ENCODE assay signal across 1 cellular context in the genomic region with DNA sequence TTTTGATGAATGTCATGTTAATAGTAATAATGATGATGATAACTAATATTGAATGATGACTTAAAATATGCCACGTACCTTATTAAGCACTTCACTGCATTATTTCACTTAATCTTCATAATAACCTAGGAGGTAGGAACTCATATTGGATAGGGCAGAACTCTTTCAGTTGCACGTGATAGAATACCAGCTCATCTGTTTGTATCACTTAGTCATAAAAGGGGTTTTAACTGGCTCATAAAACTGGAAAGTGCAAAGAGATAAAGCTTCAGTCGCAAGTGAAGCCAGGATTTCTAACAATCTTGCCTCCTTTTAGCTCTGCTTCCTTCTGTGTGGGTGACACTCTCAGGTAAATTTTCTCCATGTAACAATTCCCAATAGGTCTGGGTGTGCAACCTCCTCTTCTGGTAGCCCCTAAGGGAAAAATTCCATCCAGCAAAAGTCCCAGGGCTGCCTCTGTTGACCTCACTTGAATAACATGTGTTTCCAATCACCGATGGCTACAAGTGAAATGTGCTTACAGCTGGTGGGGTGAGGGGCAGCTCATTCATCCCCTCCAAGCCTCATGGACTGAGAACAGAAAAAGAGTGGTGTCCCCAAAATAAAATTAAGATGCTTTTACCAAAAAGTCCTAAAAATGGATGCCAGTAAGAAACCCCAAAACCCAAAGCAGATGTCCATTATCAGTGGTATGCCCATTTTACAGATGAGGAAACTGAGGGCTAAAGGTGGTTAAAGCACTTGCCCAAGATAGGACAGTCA.
TF ChIP-seq lines count a peak whose summit lies in the region.

No MANE protein-coding gene starts in this region.

TF ChIP-seq in HEK293, 187 proteins besides CTCF, POLR2A, EP300 and RAD21 (continued from another document):
- TF ChIP-seq ZNF626 (tag by site-specific recombination; IDR thresholded peaks at IDR 0.05), result no peak
- TF ChIP-seq, protein P1, sequence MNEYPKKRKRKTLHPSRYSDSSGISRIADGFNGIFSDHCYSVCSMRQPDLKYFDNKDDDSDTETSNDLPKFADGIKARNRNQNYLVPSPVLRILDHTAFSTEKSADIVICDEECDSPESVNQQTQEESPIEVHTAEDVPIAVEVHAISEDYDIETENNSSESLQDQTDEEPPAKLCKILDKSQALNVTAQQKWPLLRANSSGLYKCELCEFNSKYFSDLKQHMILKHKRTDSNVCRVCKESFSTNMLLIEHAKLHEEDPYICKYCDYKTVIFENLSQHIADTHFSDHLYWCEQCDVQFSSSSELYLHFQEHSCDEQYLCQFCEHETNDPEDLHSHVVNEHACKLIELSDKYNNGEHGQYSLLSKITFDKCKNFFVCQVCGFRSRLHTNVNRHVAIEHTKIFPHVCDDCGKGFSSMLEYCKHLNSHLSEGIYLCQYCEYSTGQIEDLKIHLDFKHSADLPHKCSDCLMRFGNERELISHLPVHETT (tag by site-specific recombination; IDR thresholded peaks at IDR 0.05), result peak; percentile 39; the same call in 1 of the 2 replicates
- no peak for TF ChIP-seq ZBTB1 (tag by site-specific recombination; IDR thresholded peaks at IDR 0.05)
- no peak for TF ChIP-seq ZNF324 (tag by site-specific recombination; IDR thresholded peaks at IDR 0.05)
- TF ChIP-seq, protein P2, sequence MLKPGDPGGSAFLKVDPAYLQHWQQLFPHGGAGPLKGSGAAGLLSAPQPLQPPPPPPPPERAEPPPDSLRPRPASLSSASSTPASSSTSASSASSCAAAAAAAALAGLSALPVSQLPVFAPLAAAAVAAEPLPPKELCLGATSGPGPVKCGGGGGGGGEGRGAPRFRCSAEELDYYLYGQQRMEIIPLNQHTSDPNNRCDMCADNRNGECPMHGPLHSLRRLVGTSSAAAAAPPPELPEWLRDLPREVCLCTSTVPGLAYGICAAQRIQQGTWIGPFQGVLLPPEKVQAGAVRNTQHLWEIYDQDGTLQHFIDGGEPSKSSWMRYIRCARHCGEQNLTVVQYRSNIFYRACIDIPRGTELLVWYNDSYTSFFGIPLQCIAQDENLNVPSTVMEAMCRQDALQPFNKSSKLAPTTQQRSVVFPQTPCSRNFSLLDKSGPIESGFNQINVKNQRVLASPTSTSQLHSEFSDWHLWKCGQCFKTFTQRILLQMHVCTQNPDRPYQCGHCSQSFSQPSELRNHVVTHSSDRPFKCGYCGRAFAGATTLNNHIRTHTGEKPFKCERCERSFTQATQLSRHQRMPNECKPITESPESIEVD (tag by site-specific recombination; IDR thresholded peaks at IDR 0.05), result peak; percentile 87
- TF ChIP-seq FEZF1 (tag by site-specific recombination; IDR thresholded peaks at IDR 0.05), result peak; percentile 36; the same call in 1 of the 2 replicates
- peak; percentile 76 for TF ChIP-seq ZNF366 (tag by site-specific recombination; conservative IDR thresholded peaks at IDR 0.05)
- TF ChIP-seq ZBTB17 (tag by site-specific recombination; IDR thresholded peaks at IDR 0.05), result no peak
- TF ChIP-seq ZEB2 (tag by site-specific recombination; IDR thresholded peaks at IDR 0.05), result peak; percentile 17; the same call in 1 of the 2 replicates
- TF ChIP-seq ZNF768 (tag by site-specific recombination; IDR thresholded peaks at IDR 0.05), result no peak
- TF ChIP-seq, protein P3, sequence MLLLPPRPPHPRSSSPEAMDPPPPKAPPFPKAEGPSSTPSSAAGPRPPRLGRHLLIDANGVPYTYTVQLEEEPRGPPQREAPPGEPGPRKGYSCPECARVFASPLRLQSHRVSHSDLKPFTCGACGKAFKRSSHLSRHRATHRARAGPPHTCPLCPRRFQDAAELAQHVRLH (tag by site-specific recombination; IDR thresholded peaks at IDR 0.05), result peak; percentile 67
- TF ChIP-seq ZNF843 (tag by site-specific recombination; IDR thresholded peaks at IDR 0.05), result peak; percentile 70; the same call in 1 of the 2 replicates
- 0 out of 2 replicates have a peak, but pooled peaks have one; percentile 30 for TF ChIP-seq MYNN (tag by site-specific recombination; IDR thresholded peaks at IDR 0.05; ENCODE audit: borderline replicate concordance)
- TF ChIP-seq, protein P4, sequence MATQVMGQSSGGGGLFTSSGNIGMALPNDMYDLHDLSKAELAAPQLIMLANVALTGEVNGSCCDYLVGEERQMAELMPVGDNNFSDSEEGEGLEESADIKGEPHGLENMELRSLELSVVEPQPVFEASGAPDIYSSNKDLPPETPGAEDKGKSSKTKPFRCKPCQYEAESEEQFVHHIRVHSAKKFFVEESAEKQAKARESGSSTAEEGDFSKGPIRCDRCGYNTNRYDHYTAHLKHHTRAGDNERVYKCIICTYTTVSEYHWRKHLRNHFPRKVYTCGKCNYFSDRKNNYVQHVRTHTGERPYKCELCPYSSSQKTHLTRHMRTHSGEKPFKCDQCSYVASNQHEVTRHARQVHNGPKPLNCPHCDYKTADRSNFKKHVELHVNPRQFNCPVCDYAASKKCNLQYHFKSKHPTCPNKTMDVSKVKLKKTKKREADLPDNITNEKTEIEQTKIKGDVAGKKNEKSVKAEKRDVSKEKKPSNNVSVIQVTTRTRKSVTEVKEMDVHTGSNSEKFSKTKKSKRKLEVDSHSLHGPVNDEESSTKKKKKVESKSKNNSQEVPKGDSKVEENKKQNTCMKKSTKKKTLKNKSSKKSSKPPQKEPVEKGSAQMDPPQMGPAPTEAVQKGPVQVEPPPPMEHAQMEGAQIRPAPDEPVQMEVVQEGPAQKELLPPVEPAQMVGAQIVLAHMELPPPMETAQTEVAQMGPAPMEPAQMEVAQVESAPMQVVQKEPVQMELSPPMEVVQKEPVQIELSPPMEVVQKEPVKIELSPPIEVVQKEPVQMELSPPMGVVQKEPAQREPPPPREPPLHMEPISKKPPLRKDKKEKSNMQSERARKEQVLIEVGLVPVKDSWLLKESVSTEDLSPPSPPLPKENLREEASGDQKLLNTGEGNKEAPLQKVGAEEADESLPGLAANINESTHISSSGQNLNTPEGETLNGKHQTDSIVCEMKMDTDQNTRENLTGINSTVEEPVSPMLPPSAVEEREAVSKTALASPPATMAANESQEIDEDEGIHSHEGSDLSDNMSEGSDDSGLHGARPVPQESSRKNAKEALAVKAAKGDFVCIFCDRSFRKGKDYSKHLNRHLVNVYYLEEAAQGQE (tag by site-specific recombination; IDR thresholded peaks at IDR 0.05), result no peak
- no peak for TF ChIP-seq MZF1 (tag by site-specific recombination; IDR thresholded peaks at IDR 0.05; ENCODE audit: borderline replicate concordance)
- TF ChIP-seq OSR2 (tag by site-specific recombination; IDR thresholded peaks at IDR 0.05), result peak; percentile 31; the same call in 1 of the 2 replicates
